ENCODE assay signal across 1 cellular context in the genomic region with DNA sequence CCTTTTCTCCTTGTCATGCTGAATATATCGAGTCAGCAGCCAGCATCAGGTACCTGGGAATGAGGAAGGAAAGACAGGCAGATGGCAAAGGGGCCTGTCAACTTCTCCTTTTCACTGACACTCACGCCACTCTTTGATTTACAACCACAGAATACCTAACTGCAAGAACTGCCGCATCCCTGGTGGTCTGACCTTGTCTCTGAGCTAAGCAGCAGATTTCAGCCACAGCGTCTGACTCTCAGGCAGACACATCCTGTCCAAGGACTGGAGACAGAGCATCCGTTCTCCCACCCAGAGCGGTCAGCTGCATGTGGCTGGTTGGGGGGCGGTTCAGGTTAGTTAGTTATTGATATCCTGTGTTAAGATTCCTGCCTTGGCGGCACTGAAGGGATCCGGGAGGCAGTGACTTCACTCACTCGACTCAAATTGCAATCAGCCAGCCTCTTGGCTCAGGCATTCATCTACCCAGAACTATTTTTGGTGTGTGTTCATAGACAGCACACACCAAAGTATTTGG.
TF ChIP-seq lines count a peak whose summit lies in the region.

No MANE protein-coding gene starts in this region.

TF ChIP-seq in H1, 55 proteins besides CTCF, POLR2A, EP300 and RAD21:
- TF ChIP-seq SAP30 (IDR thresholded peaks at IDR 0.05; ENCODE audit: insufficient read depth, insufficient replicate concordance, low read length) (no peak), SP4 (IDR thresholded peaks at IDR 0.05; ENCODE audit: low read length) (no peak), GTF2F1 (IDR thresholded peaks at IDR 0.05; ENCODE audit: borderline replicate concordance, low read depth, low read length) (no peak), SIRT6 (IDR thresholded peaks at IDR 0.05; ENCODE audit: low read length) (no peak), CEBPB (IDR thresholded peaks at IDR 0.05; ENCODE audit: low read depth, low read length) (no peak), CTBP2 (IDR thresholded peaks at IDR 0.05; ENCODE audit: borderline replicate concordance, insufficient read depth, insufficient read length, low read length) (no peak), CREB1 (IDR thresholded peaks at IDR 0.05) (no peak), RBBP5 (IDR thresholded peaks at IDR 0.05; ENCODE audit: borderline replicate concordance, low read depth, low read length) (no peak), NRF1 (IDR thresholded peaks at IDR 0.05; ENCODE audit: low read depth, low read length) (no peak)
- TF ChIP-seq, protein P1, sequence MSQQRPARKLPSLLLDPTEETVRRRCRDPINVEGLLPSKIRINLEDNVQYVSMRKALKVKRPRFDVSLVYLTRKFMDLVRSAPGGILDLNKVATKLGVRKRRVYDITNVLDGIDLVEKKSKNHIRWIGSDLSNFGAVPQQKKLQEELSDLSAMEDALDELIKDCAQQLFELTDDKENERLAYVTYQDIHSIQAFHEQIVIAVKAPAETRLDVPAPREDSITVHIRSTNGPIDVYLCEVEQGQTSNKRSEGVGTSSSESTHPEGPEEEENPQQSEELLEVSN (IDR thresholded peaks at IDR 0.05), result no peak
